ENCODE assay signal across 33 cellular contexts in genomic region chr4:72360075-72360474, GRCh38.
"Had no signal": no experiment of that assay in that cellular context is flagged by ENCODE, and none has a peak within 500 bp of the region (broad histone marks: within the 10 kb centered on the region; RNA-seq: fewer than 3 reads in every experiment).

No MANE protein-coding gene starts in this region.

- H3K4me3 ChIP-seq: adrenal gland, body of pancreas, breast epithelium had no signal

- H3K27ac ChIP-seq: adrenal gland, body of pancreas, brain microvascular endothelial cell, breast epithelium, VCaP had no signal

- H3K27me3 ChIP-seq: adrenal gland, body of pancreas, brain microvascular endothelial cell, breast epithelium had no signal

- ATAC-seq: activated CD8-positive, alpha-beta T cell treated with anti-CD3 and anti-CD28 coated beads for 36 hours; activated naive CD4-positive, alpha-beta T cell treated with anti-CD3 and anti-CD28 coated beads, Interleukin-2, amount 50 U/mL, for 72 hours; activated T-cell treated with anti-CD3 and anti-CD28 coated beads, Interleukin-2, amount 50 U/mL, for 4 hours; activated T-cell treated with anti-CD3 and anti-CD28 coated beads, Interleukin-2, amount 50 U/mL, for 72 hours; activated T-helper 17 cell treated with anti-CD3 and anti-CD28 coated beads, Interleukin-2, amount 50 U/mL, for 72 hours; body of pancreas had no signal

- FAIRE-seq: astrocyte, TTC549 had no signal

- DNase-seq: activated B cell treated with CpG ODN at 0.5 μM for 24 hours; activated CD4-positive, alpha-beta memory T cell treated with anti-CD3 and anti-CD28 coated beads for 36 hours; activated CD4-positive, alpha-beta T cell treated with anti-CD3 and anti-CD28 coated beads for 4 hours; activated CD4-positive, alpha-beta T cell treated with anti-CD3 and anti-CD28 coated beads, Interleukin-2, amount 10 ng/mL, durations not matched to agents 24 days and 14 days; activated CD4-positive, alpha-beta T cell treated with anti-CD3 and anti-CD28 coated beads, Interleukin-2, amount 50 U/mL, for 1 hour; activated CD4-positive, alpha-beta T cell treated with anti-CD3 and anti-CD28 coated beads, Interleukin-2, amount 50 U/mL, for 4 hours; activated CD4-positive, CD25-positive, alpha-beta regulatory T cell treated with anti-CD3 and anti-CD28 coated beads, Interleukin-2, amount 50 U/mL, for 72 hours; activated CD8-positive, alpha-beta memory T cell treated with anti-CD3 and anti-CD28 coated beads, Interleukin-2, amount 50 U/mL, for 4 hours; activated CD8-positive, alpha-beta T cell treated with anti-CD3 and anti-CD28 coated beads for 36 hours; activated effector memory CD4-positive, alpha-beta T cell treated with anti-CD3 and anti-CD28 coated beads, Interleukin-2, amount 50 U/mL, for 16 hours; activated gamma-delta T cell treated with Interleukin-2 at 50 U/mL for 16 hours; activated naive CD4-positive, alpha-beta T cell; activated naive CD4-positive, alpha-beta T cell treated with anti-CD3 and anti-CD28 coated beads for 36 hours; activated naive CD4-positive, alpha-beta T cell treated with anti-CD3 and anti-CD28 coated beads, Interleukin-2, amount 50 U/mL, for 16 hours; activated naive CD8-positive, alpha-beta T cell treated with anti-CD3 and anti-CD28 coated beads for 36 hours; activated T-cell treated with anti-CD3 and anti-CD28 coated beads for 4 hours; activated T-cell treated with anti-CD3 and anti-CD28 coated beads, Interleukin-2, amount 50 U/mL, for 1 hour; activated T-cell treated with anti-CD3 and anti-CD28 coated beads, Interleukin-2, amount 50 U/mL, for 4 hours; activated T-cell treated with anti-CD3 and anti-CD28 coated beads, Interleukin-2, amount 50 U/mL, for 72 hours; adrenal gland; amniotic stem cell; aorta; body of pancreas; brain microvascular endothelial cell; central memory CD4-positive, alpha-beta T cell; T-helper 2 cell; T-helper 9 cell had no signal

- H3K9me3 ChIP-seq: adrenal gland, body of pancreas, breast epithelium had no signal

- H3K36me3 ChIP-seq: adrenal gland, brain microvascular endothelial cell, breast epithelium had no signal

- H3K4me1 ChIP-seq: adrenal gland, body of pancreas, breast epithelium had no signal
